1 cellular context compared by ENCODE assay signal in genomic region chr1:8348777-8349472, GRCh38.
TF ChIP-seq lines count a peak whose summit lies in the region.

No MANE protein-coding gene starts in this region.

TF ChIP-seq in neural cell, 6 proteins besides CTCF, POLR2A, EP300 and RAD21:
- TF ChIP-seq REST (IDR thresholded peaks at IDR 0.05; ENCODE audit: borderline replicate concordance) (no peak), MXI1 (conservative IDR thresholded peaks at IDR 0.05; ENCODE audit: poor library complexity, severe bottlenecking) (no peak), EZH2 (IDR thresholded peaks at IDR 0.05; ENCODE audit: borderline replicate concordance, insufficient read depth, low read length, poor library complexity, severe bottlenecking) (no peak), SMC3 (conservative IDR thresholded peaks at IDR 0.05; ENCODE audit: poor library complexity) (peak; percentile 46)
